In genomic region chr12:45781080-45781479, GRCh38 we compare ENCODE assay signal across 21 cellular contexts.
"Had no signal": no experiment of that assay in that cellular context is flagged by ENCODE, and none has a peak within 500 bp of the region (broad histone marks: within the 10 kb centered on the region; RNA-seq: fewer than 3 reads in every experiment).

No MANE protein-coding gene starts in this region.

- ATAC-seq: natural killer cell treated with Interleukin-12 subunit alpha and Interleukin-12 subunit beta and Interleukin-15 and Interleukin-18, amount 100 ng/mL, for 72 hours; sciatic nerve; stimulated activated naive B cell treated with anti-CD40 and anti-IgM and Interleukin-4, amounts not matched to agents 10 μg/mL and 1 μg/mL and 100 μg/mL, for 72 hours had no signal

- H3K36me3 ChIP-seq: prostate gland, right atrium auricular region, spleen, thoracic aorta, tibial nerve, upper lobe of left lung had no signal

- H3K4me1 ChIP-seq: parathyroid adenoma, prostate gland, tibial nerve, upper lobe of left lung had no signal

- DNase-seq: dorsolateral prefrontal cortex; effector CD4-positive, alpha-beta T cell; hypothalamus; immature natural killer cell; islet precursor cell; kidney glomerular epithelial cell; naive B cell; spleen; stimulated activated naive B cell treated with anti-CD40 and anti-IgM and Interleukin-4, amounts not matched to agents 10 μg/mL and 1 μg/mL and 100 μg/mL, for 72 hours; upper lobe of left lung had no signal

- H3K4me3 ChIP-seq: dorsolateral prefrontal cortex, lung, prostate gland, right atrium auricular region, spleen, thoracic aorta, tibial nerve, upper lobe of left lung had no signal

- FAIRE-seq: colon, frontal cortex, urothelium cell line had no signal

- H3K27me3 ChIP-seq: dorsolateral prefrontal cortex, right atrium auricular region, spleen, tibial nerve, upper lobe of left lung had no signal

- H3K27ac ChIP-seq: dorsolateral prefrontal cortex, parathyroid adenoma, prostate gland, right atrium auricular region, spleen, thoracic aorta, tibial nerve, upper lobe of left lung had no signal

- H3K9me3 ChIP-seq: prostate gland, right atrium auricular region, spleen, thoracic aorta, tibial nerve, upper lobe of left lung had no signal
